ENCODE assay signal across 8 cellular contexts in the genomic region with DNA sequence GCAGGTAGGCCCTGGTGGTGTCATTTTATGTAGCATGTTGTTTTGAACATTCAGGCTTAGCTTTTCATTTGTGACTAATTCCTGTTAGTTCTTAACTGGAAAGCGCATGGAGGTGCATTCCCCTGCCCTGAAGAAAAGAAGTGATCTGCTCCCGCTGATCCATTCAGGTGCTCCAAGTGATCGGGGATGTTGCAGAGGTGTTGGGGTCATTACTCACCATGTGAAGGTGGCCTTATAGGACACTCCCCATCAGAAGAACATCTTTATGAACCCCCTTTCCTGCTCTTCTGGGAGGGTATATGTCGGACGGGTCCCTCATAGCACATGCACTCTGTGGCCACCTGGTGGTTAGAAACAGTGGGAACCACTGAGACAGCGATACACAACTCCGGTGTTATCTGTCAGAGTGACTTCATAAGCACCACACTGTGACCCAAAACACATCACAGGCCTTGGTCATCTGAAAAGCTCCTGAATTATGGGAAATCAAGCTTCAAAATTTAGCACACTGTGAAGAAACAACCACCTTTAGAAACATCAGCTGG.
DNase-seq lines count a peak whose midpoint lies in the region; ATAC-seq and TF ChIP-seq lines count a peak whose summit lies in the region.
"Not testable (repeated sequence)": the region's sequence is repeated elsewhere in the genome, so short reads cannot be mapped to it uniquely, and the experiment has no call there.

No MANE protein-coding gene starts in this region.

- CTCF ChIA-PET in PC-9 (lab: Charles Lee); activated CD8-positive, alpha-beta T cell treated with anti-CD3 and anti-CD28 coated beads, Interleukin-2, amount 10 ng/mL, durations not matched to agents 7 days and 5 days (lab: Charles Lee); naive thymus-derived CD4-positive, alpha-beta T cell (lab: Charles Lee): not testable (repeated sequence)
- CTCF ChIA-PET in MCF 10A (lab: Yijun Ruan, JAX): interaction anchor here (0.6 kb wide), 1 partner anchor 369 kb away, joined by 3 read pairs; no protein-coding TSS in a partner anchor

- H3K23me2 ChIP-seq in H9 (ENCODE audit: insufficient read length, low read depth, low read length, poor library complexity, severe bottlenecking): not testable (repeated sequence)

- H4K20me1 ChIP-seq in H9 (ENCODE audit: control insufficient read depth, insufficient read depth, insufficient read length); PC-9 (ENCODE audit: insufficient read depth): not testable (repeated sequence)

- ATAC-seq in activated CD8-positive, alpha-beta T cell treated with anti-CD3 and anti-CD28 coated beads, Interleukin-2, amount 10 ng/mL, durations not matched to agents 7 days and 5 days: peak; percentile 72
- peak; percentile 77 for ATAC-seq in naive thymus-derived CD4-positive, alpha-beta T cell
- peak; percentile 85 to 88 for ATAC-seq in stimulated activated naive B cell treated with anti-CD40 and anti-IgM and Interleukin-4, amounts not matched to agents 10 μg/mL and 1 μg/mL and 100 μg/mL, for 72 hours (replicated peaks)

- H3K27me3 Mint-ChIP-seq in H9 (ENCODE audit: low read depth); activated CD8-positive, alpha-beta T cell treated with anti-CD3 and anti-CD28 coated beads, Interleukin-2, amount 10 ng/mL, durations not matched to agents 7 days and 5 days (ENCODE audit: low read depth); MCF 10A (ENCODE audit: insufficient read depth, unreplicated experiment); glutamatergic neuron (ENCODE audit: unreplicated experiment); naive thymus-derived CD4-positive, alpha-beta T cell; stimulated activated naive B cell treated with anti-CD40 and anti-IgM and Interleukin-4, amounts not matched to agents 10 μg/mL and 1 μg/mL and 100 μg/mL, for 72 hours: not testable (repeated sequence)

- not testable (repeated sequence) for H3K79me1 ChIP-seq in H9 (ENCODE audit: insufficient read depth, low read depth, low read length, poor library complexity, severe bottlenecking)

- not testable (repeated sequence) for H2BK15ac ChIP-seq in H9 (ENCODE audit: low read depth, low read length)

- H3K14ac ChIP-seq in H9 (ENCODE audit: insufficient read depth, low read length): not testable (repeated sequence)

- not testable (repeated sequence) for H3K4me3 ChIP-seq in BE2C (ENCODE audit: low read depth, low read length); PC-9; naive thymus-derived CD4-positive, alpha-beta T cell (ENCODE audit: low read length)

- H3K27me3 ChIP-seq in BE2C; H9 (ENCODE audit: insufficient read depth, low read length); PC-9 (ENCODE audit: insufficient read depth, low read depth); naive thymus-derived CD4-positive, alpha-beta T cell (ENCODE audit: control insufficient read depth in 2 of 2, insufficient read depth in 2 of 2, low read length in 2 of 2): not testable (repeated sequence)

- not testable (repeated sequence) for H4K5ac ChIP-seq in H9 (ENCODE audit: insufficient read length, low read depth, low read length)

- H4K8ac ChIP-seq in H9 (replicated peaks; ENCODE audit: insufficient read length, low read depth, low read length): not testable (repeated sequence)

- H3K9me2 ChIP-seq in PC-9 (ENCODE audit: insufficient read depth): not testable (repeated sequence)

- H4K91ac ChIP-seq in H9 (ENCODE audit: insufficient read length, low read depth, low read length): not testable (repeated sequence)

- not testable (repeated sequence) for H3K18ac ChIP-seq in H9 (ENCODE audit: insufficient read length, low read depth, low read length)

- not testable (repeated sequence) for H3K27ac ChIP-seq in H9 (ENCODE audit: insufficient read length, low read depth, low read length); PC-9
- H3K27ac ChIP-seq in naive thymus-derived CD4-positive, alpha-beta T cell (ENCODE audit: low read depth, low read length): peak overlapping the region; percentile 46

- not testable (repeated sequence) for H3K36me3 Mint-ChIP-seq in H9 (ENCODE audit: insufficient read depth in 1 of 3, low read depth in 3 of 3); activated CD8-positive, alpha-beta T cell treated with anti-CD3 and anti-CD28 coated beads, Interleukin-2, amount 10 ng/mL, durations not matched to agents 7 days and 5 days (ENCODE audit: low read depth); MCF 10A (ENCODE audit: insufficient read depth, unreplicated experiment); glutamatergic neuron (ENCODE audit: unreplicated experiment); naive thymus-derived CD4-positive, alpha-beta T cell; stimulated activated naive B cell treated with anti-CD40 and anti-IgM and Interleukin-4, amounts not matched to agents 10 μg/mL and 1 μg/mL and 100 μg/mL, for 72 hours

- H2BK5ac ChIP-seq in H9 (ENCODE audit: insufficient read length, low read length): not testable (repeated sequence)

- H2AK5ac ChIP-seq in H9 (ENCODE audit: insufficient read length, low read length): not testable (repeated sequence)

- H3K9me3 Mint-ChIP-seq in H9; activated CD8-positive, alpha-beta T cell treated with anti-CD3 and anti-CD28 coated beads, Interleukin-2, amount 10 ng/mL, durations not matched to agents 7 days and 5 days (ENCODE audit: insufficient read depth); MCF 10A (ENCODE audit: unreplicated experiment); glutamatergic neuron (ENCODE audit: unreplicated experiment); naive thymus-derived CD4-positive, alpha-beta T cell; stimulated activated naive B cell treated with anti-CD40 and anti-IgM and Interleukin-4, amounts not matched to agents 10 μg/mL and 1 μg/mL and 100 μg/mL, for 72 hours: not testable (repeated sequence)

- not testable (repeated sequence) for H3K4me2 ChIP-seq in H9 (ENCODE audit: insufficient read depth, insufficient read length, low read length); PC-9

- DNase-seq in BE2C: peak; percentile 15
- DNase-seq in H9; PC-9; glutamatergic neuron; stimulated activated naive B cell treated with anti-CD40 and anti-IgM and Interleukin-4, amounts not matched to agents 10 μg/mL and 1 μg/mL and 100 μg/mL, for 72 hours: not testable (repeated sequence)
- peak; percentile 50 for DNase-seq in activated CD8-positive, alpha-beta T cell treated with anti-CD3 and anti-CD28 coated beads, Interleukin-2, amount 10 ng/mL, durations not matched to agents 7 days and 5 days
- peak; percentile 11 for DNase-seq in MCF 10A (ENCODE audit: unreplicated experiment)
- DNase-seq in naive thymus-derived CD4-positive, alpha-beta T cell: peak in 5 of 9 donors; percentile 31 to 52 (median 44)

- H3K79me2 ChIP-seq in H9 (ENCODE audit: insufficient read depth, low read length); PC-9 (ENCODE audit: low read depth): not testable (repeated sequence)

- TF ChIP-seq CTCF in BE2C (IDR thresholded peaks at IDR 0.05; ENCODE audit: low read depth, low read length): peak; percentile 54
- peak; percentile 59 for TF ChIP-seq CTCF in H9 (conservative IDR thresholded peaks at IDR 0.05)
- TF ChIP-seq CTCF in PC-9 (conservative IDR thresholded peaks at IDR 0.05): peak; percentile 47; the same call in 1 of the 2 replicates
- peak; percentile 41 for TF ChIP-seq CTCF in MCF 10A (IDR thresholded peaks at IDR 0.05; ENCODE audit: unreplicated experiment)
- TF ChIP-seq CTCF in glutamatergic neuron (IDR thresholded peaks at IDR 0.05; ENCODE audit: partially characterized antibody, unreplicated experiment): peak; percentile 71

- not testable (repeated sequence) for BruUV-seq in PC-9 (replicated peaks; lab: Mats Ljungman, UMichigan); MCF 10A (replicated peaks; lab: Mats Ljungman, UMichigan)

- H3K27ac Mint-ChIP-seq in H9; MCF 10A (ENCODE audit: low read depth, unreplicated experiment); glutamatergic neuron (ENCODE audit: unreplicated experiment); stimulated activated naive B cell treated with anti-CD40 and anti-IgM and Interleukin-4, amounts not matched to agents 10 μg/mL and 1 μg/mL and 100 μg/mL, for 72 hours: not testable (repeated sequence)
- peak overlapping the region; percentile 88 for H3K27ac Mint-ChIP-seq in activated CD8-positive, alpha-beta T cell treated with anti-CD3 and anti-CD28 coated beads, Interleukin-2, amount 10 ng/mL, durations not matched to agents 7 days and 5 days
- peak overlapping the region; percentile 81 to 97 (median 91) for H3K27ac Mint-ChIP-seq in naive thymus-derived CD4-positive, alpha-beta T cell

- not testable (repeated sequence) for H2BK20ac ChIP-seq in H9 (ENCODE audit: low read depth, low read length, poor library complexity, severe bottlenecking)

- not testable (repeated sequence) for H3F3A ChIP-seq in PC-9 (ENCODE audit: insufficient read depth, low read depth)

- not testable (repeated sequence) for H3T11ph ChIP-seq in H9 (ENCODE audit: low read length)

- H3K9ac ChIP-seq in H9 (ENCODE audit: extremely low read depth, insufficient read length, low read length): not testable (repeated sequence)

- not testable (repeated sequence) for H2BK12ac ChIP-seq in H9 (ENCODE audit: insufficient read length, low read depth, low read length)

- not testable (repeated sequence) for H3K23ac ChIP-seq in H9 (ENCODE audit: insufficient read length, low read depth, low read length)

- not testable (repeated sequence) for H2BK120ac ChIP-seq in H9 (ENCODE audit: low read depth, low read length, poor library complexity, severe bottlenecking)

- H3K4me1 Mint-ChIP-seq in H9; MCF 10A (ENCODE audit: insufficient read depth, unreplicated experiment); glutamatergic neuron (ENCODE audit: low read depth, unreplicated experiment); stimulated activated naive B cell treated with anti-CD40 and anti-IgM and Interleukin-4, amounts not matched to agents 10 μg/mL and 1 μg/mL and 100 μg/mL, for 72 hours: not testable (repeated sequence)
- peaks cover 35% of the 10 kb centered on the region for H3K4me1 Mint-ChIP-seq in activated CD8-positive, alpha-beta T cell treated with anti-CD3 and anti-CD28 coated beads, Interleukin-2, amount 10 ng/mL, durations not matched to agents 7 days and 5 days (ENCODE audit: low read depth)
- peaks cover 17 to 36% (median 28%) of the 10 kb centered on the region in 7 donors for H3K4me1 Mint-ChIP-seq in naive thymus-derived CD4-positive, alpha-beta T cell

- no CpG with 5 or more reads among the region's 7 CpGs for WGBS in H9 (ENCODE audit: extremely low coverage, insufficient read length, low lambda C conversion rate)

- H3K4ac ChIP-seq in H9 (ENCODE audit: low read depth, low read length): not testable (repeated sequence)

- intact Hi-C loops in PC-9 (cut with micrococcal nuclease; ENCODE audit: unreplicated experiment); MCF 10A (cut with micrococcal nuclease); naive thymus-derived CD4-positive, alpha-beta T cell (cut with micrococcal nuclease): not testable (repeated sequence)

- not testable (repeated sequence) for H3K36me3 ChIP-seq in BE2C; PC-9 (ENCODE audit: low read depth); naive thymus-derived CD4-positive, alpha-beta T cell (ENCODE audit: control insufficient read depth in 2 of 3, insufficient read depth in 3 of 3, low read length in 3 of 3)

- not testable (repeated sequence) for H3K56ac ChIP-seq in H9 (ENCODE audit: insufficient read length, low read depth, low read length)

- not testable (repeated sequence) for H2AFZ ChIP-seq in H9 (ENCODE audit: low read length); PC-9

- H3K4me1 ChIP-seq in BE2C; H9 (ENCODE audit: insufficient read depth, low read length); PC-9 (replicated peaks; ENCODE audit: insufficient read depth): not testable (repeated sequence)
- H3K4me1 ChIP-seq in naive thymus-derived CD4-positive, alpha-beta T cell (ENCODE audit: control insufficient read depth in 2 of 2, insufficient read depth in 2 of 2, low read length in 2 of 2): peaks cover 16 to 22% of the 10 kb centered on the region in 2 donors

- not testable (repeated sequence) for H3K4me3 Mint-ChIP-seq in H9; MCF 10A (ENCODE audit: unreplicated experiment); glutamatergic neuron (ENCODE audit: unreplicated experiment)
- H3K4me3 Mint-ChIP-seq in activated CD8-positive, alpha-beta T cell treated with anti-CD3 and anti-CD28 coated beads, Interleukin-2, amount 10 ng/mL, durations not matched to agents 7 days and 5 days: peak overlapping the region; percentile 43
- peak overlapping the region; percentile 41 to 78 (median 65) for H3K4me3 Mint-ChIP-seq in naive thymus-derived CD4-positive, alpha-beta T cell
- peak overlapping the region in 1 of 2 donors; percentile 32 for H3K4me3 Mint-ChIP-seq in stimulated activated naive B cell treated with anti-CD40 and anti-IgM and Interleukin-4, amounts not matched to agents 10 μg/mL and 1 μg/mL and 100 μg/mL, for 72 hours

- POLR2A ChIA-PET in PC-9 (lab: Charles Lee; ENCODE audit: unreplicated experiment); activated CD8-positive, alpha-beta T cell treated with anti-CD3 and anti-CD28 coated beads, Interleukin-2, amount 10 ng/mL, durations not matched to agents 7 days and 5 days (lab: Charles Lee); MCF 10A (lab: Yijun Ruan, JAX); naive thymus-derived CD4-positive, alpha-beta T cell (lab: Charles Lee): not testable (repeated sequence)

- H3K9me3 ChIP-seq in BE2C; H9 (ENCODE audit: control insufficient read depth, low read depth, low read length); PC-9 (ENCODE audit: insufficient read depth, low read depth); naive thymus-derived CD4-positive, alpha-beta T cell (ENCODE audit: control insufficient read depth in 2 of 3, low read length in 3 of 3): not testable (repeated sequence)
